9 cellular contexts compared by ENCODE assay signal in the genomic region with DNA sequence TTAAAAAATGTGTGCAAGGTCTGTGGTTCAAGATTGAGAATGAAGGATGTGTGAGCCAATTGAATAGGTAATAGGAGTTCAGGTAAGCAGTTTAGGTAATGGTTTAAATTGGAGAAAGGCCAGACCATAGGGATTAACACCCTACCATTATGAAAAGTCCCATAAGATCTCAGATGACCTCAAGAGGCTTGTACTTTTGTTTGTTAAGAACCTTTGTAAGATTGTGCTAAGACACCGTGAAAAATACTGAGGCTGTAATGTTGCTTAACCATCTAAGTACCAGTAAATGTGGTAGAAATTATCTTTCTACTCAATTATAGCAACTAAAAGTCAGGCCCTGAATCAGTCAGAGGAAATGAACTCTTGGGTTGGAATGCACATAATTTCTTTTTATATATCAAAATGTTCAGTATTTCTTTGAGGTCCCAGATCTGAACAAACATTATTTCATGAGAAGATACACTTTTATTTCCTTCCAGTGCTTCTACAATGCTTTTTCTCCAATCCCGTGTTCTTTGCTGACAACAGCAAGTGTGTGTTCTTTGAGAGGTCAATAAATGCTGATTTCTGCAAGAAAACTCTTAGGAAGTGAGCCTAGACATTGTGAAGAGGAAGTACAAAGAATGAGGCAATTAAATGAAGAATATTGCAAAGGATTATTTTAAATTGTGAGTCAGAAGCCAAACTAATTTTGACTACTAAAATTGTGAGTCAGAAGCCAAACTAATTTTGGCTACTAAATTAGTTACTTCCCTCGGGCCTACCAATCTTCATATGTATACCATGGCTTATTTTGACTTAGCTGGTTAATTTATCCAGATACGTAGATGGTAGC.
DNase-seq lines count a peak whose midpoint lies in the region; ATAC-seq and TF ChIP-seq lines count a peak whose summit lies in the region.
"Had no signal": no experiment of that assay in that cellular context is flagged by ENCODE, and none has a peak within 500 bp of the region (broad histone marks: within the 10 kb centered on the region; RNA-seq: fewer than 3 reads in every experiment).

No MANE protein-coding gene starts in this region.

- H3K9me3 Mint-ChIP-seq in activated CD4-positive, alpha-beta T cell treated with anti-CD3 and anti-CD28 coated beads for 36 hours (ENCODE audit: low read depth), result no peaks in the 10 kb centered on the region
- H3K9me3 Mint-ChIP-seq in activated CD4-positive, alpha-beta T cell treated with anti-CD3 and anti-CD28 coated beads, Interleukin-2, amount 10 ng/mL, durations not matched to agents 7 days and 5 days, result peaks cover 2% of the 10 kb centered on the region
- no peaks in the 10 kb centered on the region for H3K9me3 Mint-ChIP-seq in stimulated activated naive B cell treated with anti-CD40 and anti-IgM and Interleukin-4, amounts not matched to agents 10 μg/mL and 1 μg/mL and 100 μg/mL, for 72 hours

- DNase-seq in activated CD4-positive, alpha-beta T cell treated with anti-CD3 and anti-CD28 coated beads for 36 hours, result no peak
- no peak for DNase-seq in activated CD4-positive, alpha-beta T cell treated with anti-CD3 and anti-CD28 coated beads, Interleukin-2, amount 10 ng/mL, durations not matched to agents 7 days and 5 days
- DNase-seq in Panc1 (ENCODE audit: low read depth, low spot score) (no peak), fibroblast of mammary gland (ENCODE audit: low read depth) (peak; percentile 70), NCI-H2081 treated with DMSO at 0.1 percent for 48 hours (lab: John Stamatoyannopoulos, UW) (no peak)
- no peak for DNase-seq in stimulated activated naive B cell treated with anti-CD40 and anti-IgM and Interleukin-4, amounts not matched to agents 10 μg/mL and 1 μg/mL and 100 μg/mL, for 72 hours
- DNase-seq: activated gamma-delta T cell treated with Interleukin-2 at 50 U/mL for 16 hours had no signal

- peak; percentile 31 for ATAC-seq in activated CD4-positive, alpha-beta T cell treated with anti-CD3 and anti-CD28 coated beads for 36 hours
- ATAC-seq in Panc1, result no peak
- peak; percentile 42 to 62 for ATAC-seq in stimulated activated naive B cell treated with anti-CD40 and anti-IgM and Interleukin-4, amounts not matched to agents 10 μg/mL and 1 μg/mL and 100 μg/mL, for 72 hours (replicated peaks)
- ATAC-seq in HG03439 (IDR thresholded peaks at IDR 0.05; ENCODE audit: unreplicated experiment), result no peak
- no peak for ATAC-seq in HG03520 (IDR thresholded peaks at IDR 0.05; ENCODE audit: unreplicated experiment)

- H3K4me1 ChIP-seq in Panc1 (ENCODE audit: control insufficient read depth, insufficient read depth, low read length), result peaks cover 46% of the 10 kb centered on the region

- POLR2A ChIA-PET in activated CD4-positive, alpha-beta T cell treated with anti-CD3 and anti-CD28 coated beads for 36 hours (lab: Charles Lee), result interaction anchor here (0.8 kb wide), 1 partner anchor 21 kb away, joined by 4 read pairs; no protein-coding TSS in a partner anchor
- POLR2A ChIA-PET in activated CD4-positive, alpha-beta T cell treated with anti-CD3 and anti-CD28 coated beads, Interleukin-2, amount 10 ng/mL, durations not matched to agents 7 days and 5 days (lab: Charles Lee), result no interaction called here
- POLR2A ChIA-PET in Panc1 (lab: Charles Lee), result interaction anchor here (0.7 kb wide), 1 partner anchor 41 kb away, joined by 4 read pairs; no protein-coding TSS in a partner anchor

- H3K27me3 ChIP-seq in Panc1 (ENCODE audit: control insufficient read depth, insufficient read depth, low read length), result no peaks in the 10 kb centered on the region

- no peaks in the 10 kb centered on the region for H3K36me3 ChIP-seq in Panc1 (ENCODE audit: control insufficient read depth, insufficient read depth, low read length)

- no peaks in the 10 kb centered on the region for H3K27me3 Mint-ChIP-seq in activated CD4-positive, alpha-beta T cell treated with anti-CD3 and anti-CD28 coated beads for 36 hours
- no peaks in the 10 kb centered on the region for H3K27me3 Mint-ChIP-seq in activated CD4-positive, alpha-beta T cell treated with anti-CD3 and anti-CD28 coated beads, Interleukin-2, amount 10 ng/mL, durations not matched to agents 7 days and 5 days
- no peaks in the 10 kb centered on the region for H3K27me3 Mint-ChIP-seq in stimulated activated naive B cell treated with anti-CD40 and anti-IgM and Interleukin-4, amounts not matched to agents 10 μg/mL and 1 μg/mL and 100 μg/mL, for 72 hours

- CTCF ChIA-PET in activated CD4-positive, alpha-beta T cell treated with anti-CD3 and anti-CD28 coated beads for 36 hours (lab: Charles Lee), result no interaction called here
- CTCF ChIA-PET in activated CD4-positive, alpha-beta T cell treated with anti-CD3 and anti-CD28 coated beads, Interleukin-2, amount 10 ng/mL, durations not matched to agents 7 days and 5 days (lab: Charles Lee), result no interaction called here
- CTCF ChIA-PET in Panc1 (lab: Charles Lee), result no interaction called here

- no peak overlapping the region for H3K4me3 Mint-ChIP-seq in activated CD4-positive, alpha-beta T cell treated with anti-CD3 and anti-CD28 coated beads for 36 hours
- H3K4me3 Mint-ChIP-seq in activated CD4-positive, alpha-beta T cell treated with anti-CD3 and anti-CD28 coated beads, Interleukin-2, amount 10 ng/mL, durations not matched to agents 7 days and 5 days, result no peak overlapping the region
- H3K4me3 Mint-ChIP-seq in stimulated activated naive B cell treated with anti-CD40 and anti-IgM and Interleukin-4, amounts not matched to agents 10 μg/mL and 1 μg/mL and 100 μg/mL, for 72 hours, result no peak overlapping the region

- H3K4me1 Mint-ChIP-seq in activated CD4-positive, alpha-beta T cell treated with anti-CD3 and anti-CD28 coated beads for 36 hours, result peaks cover 60% of the 10 kb centered on the region
- peaks cover 33% of the 10 kb centered on the region for H3K4me1 Mint-ChIP-seq in activated CD4-positive, alpha-beta T cell treated with anti-CD3 and anti-CD28 coated beads, Interleukin-2, amount 10 ng/mL, durations not matched to agents 7 days and 5 days
- H3K4me1 Mint-ChIP-seq in stimulated activated naive B cell treated with anti-CD40 and anti-IgM and Interleukin-4, amounts not matched to agents 10 μg/mL and 1 μg/mL and 100 μg/mL, for 72 hours, result peaks cover 25 to 48% of the 10 kb centered on the region in 2 donors

- intact Hi-C loops in activated CD4-positive, alpha-beta T cell treated with anti-CD3 and anti-CD28 coated beads for 36 hours (cut with DNase I, micrococcal nuclease), result loop anchor here in 1 of 2 experiments (10.0 kb wide), 1 partner anchor 250 kb away; the partner anchor contains the start of gene ZNF280D
- intact Hi-C loops in Panc1 (cut with micrococcal nuclease; ENCODE audit: unreplicated experiment), result no loop called here

- in situ Hi-C loops in Panc1 (cut with HindIII; ENCODE audit: low pct_unique_long_range_greater_than_20kb, low sequenced_read_pairs), result no loop called here

- H3K9me3 ChIP-seq in Panc1 (ENCODE audit: control insufficient read depth, insufficient read depth, low read depth, low read length), result no peaks in the 10 kb centered on the region

- H3K4me3 ChIP-seq in Panc1 (ENCODE audit: low read depth in 2 of 2, low read length in 2 of 2), result no peak overlapping the region
- H3K4me3 ChIP-seq in fibroblast of mammary gland (ENCODE audit: control insufficient read depth, low read depth, low read length), result no peak overlapping the region

- peak overlapping the region; percentile 19; the same call in 1 of the 2 replicates for H3K27ac ChIP-seq in Panc1 (ENCODE audit: low read length)

- H3K36me3 Mint-ChIP-seq in activated CD4-positive, alpha-beta T cell treated with anti-CD3 and anti-CD28 coated beads for 36 hours (ENCODE audit: low read depth), result no peaks in the 10 kb centered on the region
- H3K36me3 Mint-ChIP-seq in activated CD4-positive, alpha-beta T cell treated with anti-CD3 and anti-CD28 coated beads, Interleukin-2, amount 10 ng/mL, durations not matched to agents 7 days and 5 days (ENCODE audit: low read depth), result no peaks in the 10 kb centered on the region
- no peaks in the 10 kb centered on the region for H3K36me3 Mint-ChIP-seq in stimulated activated naive B cell treated with anti-CD40 and anti-IgM and Interleukin-4, amounts not matched to agents 10 μg/mL and 1 μg/mL and 100 μg/mL, for 72 hours

- BruUV-seq in Panc1 (replicated peaks; lab: Mats Ljungman, UMichigan), result TSS peak; percentile 25

- no peak overlapping the region for H3K27ac Mint-ChIP-seq in activated CD4-positive, alpha-beta T cell treated with anti-CD3 and anti-CD28 coated beads for 36 hours
- H3K27ac Mint-ChIP-seq in activated CD4-positive, alpha-beta T cell treated with anti-CD3 and anti-CD28 coated beads, Interleukin-2, amount 10 ng/mL, durations not matched to agents 7 days and 5 days, result no peak overlapping the region
- H3K27ac Mint-ChIP-seq in stimulated activated naive B cell treated with anti-CD40 and anti-IgM and Interleukin-4, amounts not matched to agents 10 μg/mL and 1 μg/mL and 100 μg/mL, for 72 hours, result peak overlapping the region; percentile 59

- TF ChIP-seq CTCF in Panc1 (IDR thresholded peaks at IDR 0.05) (no peak), fibroblast of mammary gland (conservative IDR thresholded peaks at IDR 0.05; ENCODE audit: control insufficient read depth, insufficient read depth, low read depth, low read length) (no peak)

Comparison
In these comparisons a context has a peak if more than half of its experiments do, and no peak if none do; other contexts are left out.
1. ATAC-seq: peak in activated CD4-positive, alpha-beta T cell treated with anti-CD3 and anti-CD28 coated beads for 36 hours (single experiment) and stimulated activated naive B cell treated with anti-CD40 and anti-IgM and Interleukin-4, amounts not matched to agents 10 μg/mL and 1 μg/mL and 100 μg/mL, for 72 hours (2 of 2); none in Panc1 (single experiment), HG03439 (single experiment) and HG03520 (single experiment).